10 cellular contexts compared by ENCODE assay signal in genomic region chr1:5513891-5514515, GRCh38.
DNase-seq lines count a peak whose midpoint lies in the region; ATAC-seq and TF ChIP-seq lines count a peak whose summit lies in the region.
"Had no signal": no experiment of that assay in that cellular context is flagged by ENCODE, and none has a peak within 500 bp of the region (broad histone marks: within the 10 kb centered on the region; RNA-seq: fewer than 3 reads in every experiment).

No MANE protein-coding gene starts in this region.

- H3K27me3 ChIP-seq in breast epithelium (peaks cover 0 to 13% of the 10 kb centered on the region in 2 donors), upper lobe of right lung (peaks cover 9% of the 10 kb centered on the region), spleen (replicated peaks in 1 of 7) (peaks cover 0 to 70% (median 8%) of the 10 kb centered on the region in 7 donors)

- H3K36me3 Mint-ChIP-seq in MCF 10A (ENCODE audit: insufficient read depth, unreplicated experiment), result no peaks in the 10 kb centered on the region
- H3K36me3 Mint-ChIP-seq: activated CD4-positive, alpha-beta memory T cell treated with anti-CD3 and anti-CD28 coated beads for 36 hours had no signal

- H3K4me1 ChIP-seq in breast epithelium (no peaks in the 10 kb centered on the region), upper lobe of right lung (no peaks in the 10 kb centered on the region), spleen (peaks cover 0 to 10% (median 1%) of the 10 kb centered on the region in 6 donors)

- CTCF ChIA-PET in MCF 10A (lab: Yijun Ruan, JAX), result interaction anchor here (0.6 to 5.7 kb wide), 33 partner anchors 10 to 632 kb away, joined by 3 to 144 read pairs (median 3); no protein-coding TSS in a partner anchor

- H3K27ac Mint-ChIP-seq in MCF 10A (ENCODE audit: low read depth, unreplicated experiment), result no peak overlapping the region
- H3K27ac Mint-ChIP-seq: activated CD4-positive, alpha-beta memory T cell treated with anti-CD3 and anti-CD28 coated beads for 36 hours; T-helper 2 cell treated with Interferon-gamma antibody and Interleukin-4, amounts not matched to agents 5 μg/mL and 100 μg/mL, for 36 hours had no signal

- no peak overlapping the region for H3K4me3 ChIP-seq in breast epithelium
- no peak overlapping the region for H3K4me3 ChIP-seq in choroid plexus epithelial cell (ENCODE audit: low read depth, low read length)
- no peak overlapping the region for H3K4me3 ChIP-seq in upper lobe of right lung
- no peak overlapping the region for H3K4me3 ChIP-seq in spleen
- H3K4me3 ChIP-seq in lower leg skin (ENCODE audit: low read depth, poor library complexity, severe bottlenecking), result no peak overlapping the region

- POLR2A ChIA-PET in MCF 10A (lab: Yijun Ruan, JAX), result interaction anchor here (0.7 to 0.9 kb wide), 2 partner anchors 10 to 19 kb away, joined by 3 read pairs; no protein-coding TSS in a partner anchor

- peaks cover 9% of the 10 kb centered on the region for H3K4me1 Mint-ChIP-seq in MCF 10A (ENCODE audit: insufficient read depth, unreplicated experiment)

- H3K27ac ChIP-seq in breast epithelium (no peak overlapping the region), upper lobe of right lung (no peak overlapping the region), spleen (no peak overlapping the region)

- no peak overlapping the region for H3K4me3 Mint-ChIP-seq in MCF 10A (ENCODE audit: unreplicated experiment)
- H3K4me3 Mint-ChIP-seq: activated CD4-positive, alpha-beta memory T cell treated with anti-CD3 and anti-CD28 coated beads for 36 hours; T-helper 2 cell treated with Interferon-gamma antibody and Interleukin-4, amounts not matched to agents 5 μg/mL and 100 μg/mL, for 36 hours had no signal

- 46 to 60% (median 54%) methylated on average over 7 of the region's 7 CpGs for WGBS in spleen, 5 donors
- 49 to 59% methylated on average over 7 of the region's 7 CpGs for WGBS in lower leg skin, 2 donors

- ATAC-seq in upper lobe of right lung (peak; percentile 71), GM18907 (IDR thresholded peaks at IDR 0.05; ENCODE audit: unreplicated experiment) (no peak)

- H3K9me3 Mint-ChIP-seq in MCF 10A (ENCODE audit: unreplicated experiment), result no peaks in the 10 kb centered on the region
- H3K9me3 Mint-ChIP-seq: activated CD4-positive, alpha-beta memory T cell treated with anti-CD3 and anti-CD28 coated beads for 36 hours; T-helper 2 cell treated with Interferon-gamma antibody and Interleukin-4, amounts not matched to agents 5 μg/mL and 100 μg/mL, for 36 hours had no signal

- no peak for TF ChIP-seq CTCF in MCF 10A (IDR thresholded peaks at IDR 0.05; ENCODE audit: unreplicated experiment)
- TF ChIP-seq CTCF in breast epithelium (IDR thresholded peaks at IDR 0.05), result no peak
- no peak for TF ChIP-seq CTCF in choroid plexus epithelial cell (conservative IDR thresholded peaks at IDR 0.05; ENCODE audit: low read depth, low read length)
- no peak for TF ChIP-seq CTCF in upper lobe of right lung (IDR thresholded peaks at IDR 0.05)
- no peak for TF ChIP-seq CTCF in spleen (IDR thresholded peaks at IDR 0.05 in 8 of 11, conservative IDR thresholded peaks at IDR 0.05 in 3 of 11)
- TF ChIP-seq CTCF in lower leg skin (IDR thresholded peaks at IDR 0.05), result no peak

- BruUV-seq in MCF 10A (replicated peaks; lab: Mats Ljungman, UMichigan), result no TSS peak

- TF ChIP-seq POLR2A in breast epithelium (IDR thresholded peaks at IDR 0.05) (no peak), spleen (IDR thresholded peaks at IDR 0.05) (no peak), lower leg skin (IDR thresholded peaks at IDR 0.05) (no peak)

- H3K36me3 ChIP-seq in breast epithelium (no peaks in the 10 kb centered on the region), upper lobe of right lung (no peaks in the 10 kb centered on the region), spleen (no peaks in the 10 kb centered on the region)

- intact Hi-C loops in MCF 10A (cut with micrococcal nuclease) (loop anchor here (1.0 to 5.0 kb wide), 3 partner anchors 85 to 403 kb away; no protein-coding TSS in a partner anchor), breast epithelium (cut with DNase I; ENCODE audit: low total_unique reads) (loop anchor here (10.0 kb wide), 1 partner anchor 221 kb away; no protein-coding TSS in a partner anchor), upper lobe of right lung (cut with DNase I) (loop anchor here (10.0 kb wide), 1 partner anchor 231 kb away; no protein-coding TSS in a partner anchor), spleen (cut with DNase I; ENCODE audit: low total_unique reads) (loop anchor here (2.0 to 10.0 kb wide), 2 partner anchors 231 to 401 kb away; no protein-coding TSS in a partner anchor), lower leg skin (cut with DNase I; ENCODE audit: low total_unique reads) (no loop called here)

- H3K27me3 Mint-ChIP-seq in MCF 10A (ENCODE audit: insufficient read depth, unreplicated experiment), result peaks cover 36% of the 10 kb centered on the region

- DNase-seq in MCF 10A (ENCODE audit: unreplicated experiment) (peak; percentile 5), breast epithelium (ENCODE audit: low spot score in 2 of 2) (no peak), NCI-H510A (lab: John Stamatoyannopoulos, UW) (peak; percentile 88), choroid plexus epithelial cell (ENCODE audit: low read depth) (peak; percentile 1), upper lobe of right lung (no peak), spleen (no peak), lower leg skin (ENCODE audit: low spot score in 2 of 2) (no peak)

- H3K9me3 ChIP-seq in breast epithelium (no peaks in the 10 kb centered on the region), upper lobe of right lung (no peaks in the 10 kb centered on the region), spleen (no peaks in the 10 kb centered on the region)

Comparison
In these comparisons a context has a peak if more than half of its experiments do, and no peak if none do; other contexts are left out.
1. DNase-seq: peak in MCF 10A (single experiment), NCI-H510A (single experiment) and choroid plexus epithelial cell (single experiment); none in breast epithelium (0 of 2), upper lobe of right lung (single experiment), spleen (single experiment) and lower leg skin (0 of 2).